In genomic region chr6:167288712-167289225, GRCh38 we compare ENCODE assay signal across 10 cellular contexts. TPM values are rescaled to one million over a fixed set of nuclear protein-coding genes. Genes with fewer than 3 reads are reported as not detected.
A peak's percentile ranks its signal among the peaks of the same experiment; 100 is the strongest.
DNase-seq lines count a peak whose midpoint lies in the region; ATAC-seq and TF ChIP-seq lines count a peak whose summit lies in the region.
"Not testable (repeated sequence)": the region's sequence is repeated elsewhere in the genome, so short reads cannot be mapped to it uniquely, and the experiment has no call there.
"Had no signal": no experiment of that assay in that cellular context is flagged by ENCODE, and none has a peak within 500 bp of the region (broad histone marks: within the 10 kb centered on the region; RNA-seq: fewer than 3 reads in every experiment).

No MANE protein-coding gene starts in this region.

- not testable (repeated sequence) for H2BK120ac ChIP-seq in IMR-90 (ENCODE audit: low read depth, low read length)

- not testable (repeated sequence) for H3K9ac ChIP-seq in IMR-90 (ENCODE audit: low read depth, low read length)

- H2AK9ac ChIP-seq in IMR-90 (replicated peaks; ENCODE audit: low read depth, low read length, poor library complexity): not testable (repeated sequence)

- not testable (repeated sequence) for H3K36me3 ChIP-seq in IMR-90 (ENCODE audit: control insufficient read depth, insufficient read depth, low read length)

- not testable (repeated sequence) for BruUV-seq in IMR-90 (replicated peaks; lab: Mats Ljungman, UMichigan)

- POLR2A ChIA-PET in IMR-90 (lab: Charles Lee; ENCODE audit: unreplicated experiment): not testable (repeated sequence)

- not testable (repeated sequence) for TF ChIP-seq POLR2A in IMR-90 (IDR thresholded peaks at IDR 0.05; ENCODE audit: low read depth, low read length)

- H3K9me1 ChIP-seq in IMR-90 (ENCODE audit: insufficient read depth, low read length): not testable (repeated sequence)

- H3K79me1 ChIP-seq in IMR-90 (ENCODE audit: low read depth in 1 of 2, low read length in 2 of 2): not testable (repeated sequence)

- not testable (repeated sequence) for H3K18ac ChIP-seq in IMR-90 (ENCODE audit: low read depth, low read length)

- not testable (repeated sequence) for H4K5ac ChIP-seq in IMR-90 (ENCODE audit: low read depth, low read length)

- not testable (repeated sequence) for H3K27ac Mint-ChIP-seq in activated T-cell treated with anti-CD3 and anti-CD28 coated beads, Interleukin-2, amount 50 U/mL, for 24 hours; naive B cell

- H4K8ac ChIP-seq in IMR-90 (ENCODE audit: low read depth in 2 of 2, low read length in 2 of 2): not testable (repeated sequence)

- H3K4me2 ChIP-seq in IMR-90 (ENCODE audit: low read depth, low read length): not testable (repeated sequence)

- not testable (repeated sequence) for H3K56ac ChIP-seq in IMR-90 (ENCODE audit: extremely low read depth, insufficient read depth, low read length)

- not testable (repeated sequence) for H3K36me3 Mint-ChIP-seq in activated T-cell treated with anti-CD3 and anti-CD28 coated beads, Interleukin-2, amount 50 U/mL, for 24 hours (ENCODE audit: low read depth); naive B cell

- H4K20me1 ChIP-seq in IMR-90 (ENCODE audit: insufficient read depth, low read length): not testable (repeated sequence)

- H2BK20ac ChIP-seq in IMR-90 (ENCODE audit: low read depth, low read length): not testable (repeated sequence)

- not testable (repeated sequence) for H3K4me3 Mint-ChIP-seq in activated T-cell treated with anti-CD3 and anti-CD28 coated beads, Interleukin-2, amount 50 U/mL, for 24 hours; naive B cell

- H2AFZ ChIP-seq in IMR-90 (replicated peaks; ENCODE audit: low read length, poor library complexity): not testable (repeated sequence)

- TF ChIP-seq RAD21 in IMR-90 (IDR thresholded peaks at IDR 0.05; ENCODE audit: low read length): peak; percentile 24

- dilution Hi-C loops in IMR-90 (cut with HindIII; ENCODE audit: low sequenced_read_pairs, unreplicated experiment): not testable (repeated sequence)

- H3K4ac ChIP-seq in IMR-90 (ENCODE audit: low read depth, low read length): not testable (repeated sequence)

- in situ Hi-C loops in IMR-90 (cut with MboI; ENCODE audit: low sequenced_read_pairs): not testable (repeated sequence)

- WGBS in IMR-90 (ENCODE audit: extremely low coverage in 2 of 2, insufficient read length in 1 of 2), 2 experiments: no CpG with 5 or more reads among the region's 14 CpGs

- H3K27ac ChIP-seq in IMR-90 (ENCODE audit: insufficient read depth, low read length): not testable (repeated sequence)

- not testable (repeated sequence) for H3K14ac ChIP-seq in IMR-90 (replicated peaks; ENCODE audit: low read depth, low read length)

- intact Hi-C loops in IMR-90 (cut with micrococcal nuclease): loop anchor here (2.0 kb wide), 1 partner anchor 610 kb away; no protein-coding TSS in a partner anchor

- H2BK5ac ChIP-seq in IMR-90 (ENCODE audit: low read depth, low read length, poor library complexity, severe bottlenecking): not testable (repeated sequence)

- not testable (repeated sequence) for H3K23ac ChIP-seq in IMR-90 (ENCODE audit: low read depth, low read length)

- H3K4me3 ChIP-seq in IMR-90 (ENCODE audit: insufficient read depth, low read depth, low read length); fibroblast of the aortic adventitia (ENCODE audit: low read depth, low read length): not testable (repeated sequence)

- H3K4me1 Mint-ChIP-seq in activated T-cell treated with anti-CD3 and anti-CD28 coated beads, Interleukin-2, amount 50 U/mL, for 24 hours (ENCODE audit: low read depth); naive B cell: not testable (repeated sequence)

- ATAC-seq in GM21723 (IDR thresholded peaks at IDR 0.05; ENCODE audit: unreplicated experiment) (peak; percentile 74), IMR-90 (ENCODE audit: low read depth) (peak; percentile 77), naive B cell (ENCODE audit: low read depth in 2 of 2) (peak; percentile 70 to 78)

- CTCF ChIA-PET in IMR-90 (lab: Yijun Ruan, JAX): not testable (repeated sequence)

- H2BK15ac ChIP-seq in IMR-90 (ENCODE audit: low read depth, low read length): not testable (repeated sequence)

- peak; percentile 31; the same call in 1 of the 2 replicates for TF ChIP-seq CTCF in IMR-90 (conservative IDR thresholded peaks at IDR 0.05; ENCODE audit: low read depth, low read length)
- peak; percentile 31 for TF ChIP-seq CTCF in fibroblast of the aortic adventitia (IDR thresholded peaks at IDR 0.05; ENCODE audit: insufficient read depth, low read length)

- H2AK5ac ChIP-seq in IMR-90 (ENCODE audit: low read depth, low read length): not testable (repeated sequence)

- H3K27me3 Mint-ChIP-seq in activated T-cell treated with anti-CD3 and anti-CD28 coated beads, Interleukin-2, amount 50 U/mL, for 24 hours: not testable (repeated sequence)
- H3K27me3 Mint-ChIP-seq in naive B cell: peaks cover 12 to 30% (median 23%) of the 10 kb centered on the region in 3 donors

- not testable (repeated sequence) for H3K4me1 ChIP-seq in IMR-90 (ENCODE audit: control insufficient read depth, insufficient read depth, low read length)

- peak; percentile 9 for DNase-seq in ELR (ENCODE audit: low read depth)
- DNase-seq in IMR-90: peak; percentile 4
- peak; percentile 7 for DNase-seq in NOMO-1 treated with dmso at 0.1 percent for 144 hours (lab: John Stamatoyannopoulos, UW; ENCODE audit: unreplicated experiment)
- peak; percentile 37 for DNase-seq in activated T-cell treated with anti-CD3 and anti-CD28 coated beads, Interleukin-2, amount 50 U/mL, for 24 hours
- DNase-seq in fibroblast of the aortic adventitia (ENCODE audit: low read depth): peak; percentile 41
- peak; percentile 14 for DNase-seq in naive B cell
- DNase-seq in superior temporal gyrus (ENCODE audit: extremely low spot score): peak; percentile 65

- not testable (repeated sequence) for H3K9me3 Mint-ChIP-seq in activated T-cell treated with anti-CD3 and anti-CD28 coated beads, Interleukin-2, amount 50 U/mL, for 24 hours; naive B cell

- H3K27me3 ChIP-seq in IMR-90 (ENCODE audit: control insufficient read depth, insufficient read depth, low read length): not testable (repeated sequence)

- H4K91ac ChIP-seq in IMR-90 (ENCODE audit: insufficient read depth, low read depth, low read length): not testable (repeated sequence)

- H3K9me3 ChIP-seq in IMR-90 (ENCODE audit: control insufficient read depth, insufficient read depth, low read length): not testable (repeated sequence)

RNA-seq across cellular contexts. Expression of gene UNC93A, which starts 2.3 kb away (rescaled TPM):
- total RNA-seq in IMR-90 (2012; rRNA removed) (not detected in 2 replicates), fibroblast of the aortic adventitia (ENCODE audit: low replicate concordance) (not detected in 2 replicates)
- polyA plus RNA-seq in IMR-90 (2012; rRNA removed) (not detected in 2 replicates), naive B cell (ENCODE audit: low read depth in 6 of 6) (not detected)
- polyA plus RNA-seq in IMR-90 (2012; cell fraction: cytosol; rRNA removed): not detected in 2 replicates
- polyA plus RNA-seq in IMR-90 (2012; cell fraction: nucleus; rRNA removed; ENCODE audit: low replicate concordance): not detected in 2 replicates
- total RNA-seq: activated CD8-positive, alpha-beta memory T cell treated with anti-CD3 and anti-CD28 coated beads for 36 hours; gastroesophageal sphincter had no signal

RNA-seq across cellular contexts. Expression of gene TTLL2, which starts 36.1 kb away (rescaled TPM):
- total RNA-seq in IMR-90 (2012; rRNA removed) (not detected in 2 replicates), fibroblast of the aortic adventitia (ENCODE audit: low replicate concordance) (not detected in 2 replicates)
- polyA plus RNA-seq in IMR-90 (2012; rRNA removed) (not detected in 2 replicates), naive B cell (ENCODE audit: low read depth in 6 of 6) (under 1 TPM in 1 of 6 donors, not detected in 5; 0.71 TPM)
- polyA plus RNA-seq in IMR-90 (2012; cell fraction: cytosol; rRNA removed): not detected in 2 replicates
- polyA plus RNA-seq in IMR-90 (2012; cell fraction: nucleus; rRNA removed; ENCODE audit: low replicate concordance): not detected in 2 replicates
- total RNA-seq: activated CD8-positive, alpha-beta memory T cell treated with anti-CD3 and anti-CD28 coated beads for 36 hours; gastroesophageal sphincter had no signal

Comparison
In these comparisons a context has a peak if more than half of its experiments do, and no peak if none do; other contexts are left out.
1. DNase-seq: peak in every context shown above with its lines; median percentile 65 in superior temporal gyrus; 41 in fibroblast of the aortic adventitia; 37 in activated T-cell treated with anti-CD3 and anti-CD28 coated beads, Interleukin-2, amount 50 U/mL, for 24 hours; 14 in naive B cell; 9 in ELR; 7 in NOMO-1 treated with dmso at 0.1 percent for 144 hours; 4 in IMR-90.